Comparison of ENCODE assay signal across 8 cellular contexts in genomic region chr20:543369-544152, GRCh38. TPM values are rescaled to one million over a fixed set of nuclear protein-coding genes. Genes with fewer than 3 reads are reported as not detected.
DNase-seq lines count a peak whose midpoint lies in the region; ATAC-seq, FAIRE-seq and TF ChIP-seq lines count a peak whose summit lies in the region.

CSNK2A1 (minus strand) TSS chr20:543790; CDS start chr20:508551, 35,239 bp downstream.

- H3K27me3 ChIP-seq in rectal smooth muscle tissue (ENCODE audit: control insufficient read depth, insufficient read depth, low read length), result peaks cover 3% of the 10 kb centered on the region
- H3K27me3 ChIP-seq in aorta (ENCODE audit: control insufficient read depth in 1 of 2, insufficient read depth in 2 of 2, low read length in 1 of 2), result no peaks in the 10 kb centered on the region

- peaks cover 2% of the 10 kb centered on the region for H3K4me1 ChIP-seq in rectal smooth muscle tissue (ENCODE audit: control insufficient read depth, insufficient read depth, low read length)
- peaks cover 0 to 8% of the 10 kb centered on the region in 2 donors for H3K4me1 ChIP-seq in aorta (ENCODE audit: control insufficient read depth in 1 of 2, insufficient read depth in 2 of 2, low read length in 2 of 2)

- H3K9me3 ChIP-seq in aorta (ENCODE audit: control insufficient read depth, low read length), result peaks cover 2% of the 10 kb centered on the region

- H3K27ac ChIP-seq in rectal smooth muscle tissue (ENCODE audit: low read depth, low read length) (peak within 1 kb of the TSS; percentile 97), aorta (ENCODE audit: low read depth in 1 of 2, low read length in 2 of 2) (peak within 1 kb of the TSS in 1 of 2 donors; percentile 91)

- H3K4me3 ChIP-seq in astrocyte of the cerebellum (ENCODE audit: low read depth, low read length) (peak within 1 kb of the TSS; percentile 98), rectal smooth muscle tissue (ENCODE audit: low read length) (peak within 1 kb of the TSS; percentile 87), aorta (ENCODE audit: low read length in 2 of 2) (peak within 1 kb of the TSS; percentile 90 to 99)

- 0 to 1% methylated on average over 44 of the region's 44 CpGs for WGBS in aorta, 2 donors

- H3K9ac ChIP-seq in rectal smooth muscle tissue (ENCODE audit: low read length), result peak within 1 kb of the TSS; percentile 75

- intact Hi-C loops in aorta (cut with DNase I), result loop anchor here (2.0 to 10.0 kb wide), 6 partner anchors 109 to 196 kb away; partner anchors contain the start of genes RBCK1 (in 2 of the 2), SRXN1 (in 2 of the 2) and NRSN2 (in 1 of the 2)

- peak; percentile 93 for ATAC-seq in HG02981 (IDR thresholded peaks at IDR 0.05; ENCODE audit: unreplicated experiment)
- peak; percentile 99 for ATAC-seq in aorta (ENCODE audit: low FRiP score)

- in situ Hi-C loops in astrocyte of the cerebellum (cut with HindIII; ENCODE audit: low sequenced_read_pairs), result no loop called here

- TF ChIP-seq CTCF in astrocyte of the cerebellum (IDR thresholded peaks at IDR 0.05; ENCODE audit: low read depth, low read length, missing control alignments), result no peak

- H3K36me3 ChIP-seq in rectal smooth muscle tissue (ENCODE audit: control insufficient read depth, insufficient read depth, low read length), result no peaks in the 10 kb centered on the region
- H3K36me3 ChIP-seq in aorta (ENCODE audit: control insufficient read depth in 1 of 2, insufficient read depth in 2 of 2, low read length in 1 of 2), result no peaks in the 10 kb centered on the region

- peak; percentile 94 for FAIRE-seq in GM18507 (lab: Jason Lieb, UNC)

- DNase-seq in GM18507 (ENCODE audit: extremely low spot score, insufficient read length, low read depth) (peak; percentile 94), NCI-H2029 treated with DMSO at 0.1 percent for 48 hours (lab: John Stamatoyannopoulos, UW) (peak; percentile 94), T-helper 9 cell (peak; percentile 93), astrocyte of the cerebellum (ENCODE audit: low read depth) (peak; percentile 89), hepatic stellate cell (ENCODE audit: low spot score) (peak; percentile 89), aorta (peak; percentile 96 to 97)

RNA-seq across cellular contexts. Expression of gene CSNK2A1, which starts in this region (rescaled TPM):
- total RNA-seq in aorta, result 10 to 100 TPM; 73.5 to 98.2 TPM
- 10 to 100 TPM; 23.4 to 27.8 TPM for polyA plus RNA-seq in aorta
